25 cellular contexts compared by ENCODE assay signal in the genomic region with DNA sequence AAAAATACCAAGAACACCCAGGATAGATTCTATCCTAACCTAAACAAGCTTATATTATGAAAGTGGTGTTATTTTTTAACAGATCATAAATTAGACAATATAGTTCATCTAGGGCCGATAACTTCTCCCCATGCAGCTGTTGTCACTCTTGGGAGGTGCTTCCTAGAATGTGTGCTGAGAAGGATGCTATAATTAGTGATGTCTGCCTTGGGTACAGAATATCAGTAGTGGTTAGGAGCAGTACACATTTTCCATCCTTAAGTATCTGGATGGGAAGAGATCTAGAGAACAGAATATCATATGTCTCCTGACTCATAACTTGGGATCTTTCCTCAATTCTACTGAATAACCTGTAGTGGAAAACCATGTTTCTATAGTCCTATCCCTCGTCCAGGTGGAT.
"Had no signal": no experiment of that assay in that cellular context is flagged by ENCODE, and none has a peak within 500 bp of the region (broad histone marks: within the 10 kb centered on the region; RNA-seq: fewer than 3 reads in every experiment).

No MANE protein-coding gene starts in this region.

- H3K27ac Mint-ChIP-seq: dendritic cell treated with granulocyte-macrophage colony-stimulating factor and Interleukin-4, amounts not matched to agents 40 ng/mL and 50 ng/mL, for 4 days; effector memory CD8-positive, alpha-beta T cell; endodermal cell; mesothelial cell of epicardium had no signal

- H3K9me3 ChIP-seq: colonic mucosa, esophagus squamous epithelium, gastrocnemius medialis, heart right ventricle, left lung, lower lobe of right lung, mucosa of descending colon had no signal

- DNase-seq: colonic mucosa; cortex of kidney; effector CD8-positive, alpha-beta T cell; effector memory CD8-positive, alpha-beta T cell; endodermal cell; erythroblast; esophagus squamous epithelium; foreskin fibroblast; foreskin melanocyte; gastrocnemius medialis; glutamatergic neuron; head of caudate nucleus; heart right ventricle; hippocampal formation; left cardiac atrium; left lung; left ventricle myocardium superior; lower lobe of right lung; mesenchymal stem cell; mucosa of descending colon had no signal

- H3K4me1 Mint-ChIP-seq: endodermal cell had no signal

- H3K4me3 ChIP-seq: colonic mucosa, esophagus squamous epithelium, gastrocnemius medialis, heart right ventricle, left lung, lower lobe of right lung, mucosa of descending colon had no signal

- H3K36me3 Mint-ChIP-seq: mesothelial cell of epicardium had no signal

- H3K27me3 Mint-ChIP-seq: dendritic cell treated with granulocyte-macrophage colony-stimulating factor and Interleukin-4, amounts not matched to agents 40 ng/mL and 50 ng/mL, for 4 days; effector memory CD8-positive, alpha-beta T cell had no signal

- H3K36me3 ChIP-seq: colonic mucosa, esophagus squamous epithelium, gastrocnemius medialis, heart right ventricle, left lung, lower lobe of right lung had no signal

- H3K4me1 ChIP-seq: colonic mucosa, esophagus squamous epithelium, left lung, lower lobe of right lung had no signal

- H3K27ac ChIP-seq: colonic mucosa, epithelial cell of prostate, esophagus squamous epithelium, gastrocnemius medialis, heart right ventricle, left lung, lower lobe of right lung had no signal

- H3K9me3 Mint-ChIP-seq: dendritic cell treated with granulocyte-macrophage colony-stimulating factor and Interleukin-4, amounts not matched to agents 40 ng/mL and 50 ng/mL, for 4 days; effector memory CD8-positive, alpha-beta T cell; endodermal cell; mesothelial cell of epicardium had no signal

- H3K4me3 Mint-ChIP-seq: dendritic cell treated with granulocyte-macrophage colony-stimulating factor and Interleukin-4, amounts not matched to agents 40 ng/mL and 50 ng/mL, for 4 days; effector memory CD8-positive, alpha-beta T cell; endodermal cell; mesothelial cell of epicardium had no signal

- H3K27me3 ChIP-seq: colonic mucosa, esophagus squamous epithelium, gastrocnemius medialis, heart right ventricle, left lung had no signal

- FAIRE-seq: endometrium, keratinocyte had no signal
